ENCODE assay signal across 9 cellular contexts in genomic region chrX:151713859-151714258, GRCh38. TPM values are rescaled to one million over a fixed set of nuclear protein-coding genes. Genes with fewer than 3 reads are reported as not detected.
DNase-seq lines count a peak whose midpoint lies in the region; ATAC-seq and TF ChIP-seq lines count a peak whose summit lies in the region.
"Had no signal": no experiment of that assay in that cellular context is flagged by ENCODE, and none has a peak within 500 bp of the region (broad histone marks: within the 10 kb centered on the region; RNA-seq: fewer than 3 reads in every experiment).

No MANE protein-coding gene starts in this region.

- no peak overlapping the region for H3K27ac ChIP-seq in A673 (ENCODE audit: low read depth, low read length, poor library complexity, severe bottlenecking)

- TF ChIP-seq CTCF in A673 (conservative IDR thresholded peaks at IDR 0.05; ENCODE audit: low read depth, low read length) (peak; percentile 65), GM10248 (IDR thresholded peaks at IDR 0.05; ENCODE audit: control extremely low read depth, extremely low read depth, low read depth, missing control alignments) (peak; percentile 26), choroid plexus epithelial cell (conservative IDR thresholded peaks at IDR 0.05; ENCODE audit: low read depth, low read length) (peak; percentile 53)

- no peak overlapping the region for H3K4me3 Mint-ChIP-seq in naive thymus-derived CD8-positive, alpha-beta T cell
- H3K4me3 Mint-ChIP-seq: dendritic cell treated with granulocyte-macrophage colony-stimulating factor and Interleukin-4, amounts not matched to agents 40 ng/mL and 50 ng/mL, for 4 days had no signal

- no TSS peak for BruUV-seq in A673 (replicated peaks; lab: Mats Ljungman, UMichigan)

- ATAC-seq in stimulated activated naive CD8-positive, alpha-beta T cell treated with anti-CD3 and anti-CD28 coated beads, Interleukin-15, Interleukin-2, amounts not matched to agents 100 U/mL and 50 U/mL, for 24 hours = no peak
- ATAC-seq in naive thymus-derived CD8-positive, alpha-beta T cell = no peak

- no peaks in the 10 kb centered on the region for H3K9me3 ChIP-seq in A673 (ENCODE audit: low read depth, low read length, poor library complexity, severe bottlenecking)
- H3K9me3 ChIP-seq in MG63 = no peaks in the 10 kb centered on the region

- DNase-seq in A673 (ENCODE audit: low spot score) (peak; percentile 26), GM10248 (ENCODE audit: extremely low spot score) (no peak), MG63 (peak; percentile 24), choroid plexus epithelial cell (ENCODE audit: low read depth) (peak; percentile 11), activated gamma-delta T cell (lab: John Stamatoyannopoulos, UW) (no peak), NCI-H146 treated with DMSO at 0.1 percent for 48 hours (lab: John Stamatoyannopoulos, UW; ENCODE audit: unreplicated experiment) (no peak)
- DNase-seq in stimulated activated naive CD8-positive, alpha-beta T cell treated with anti-CD3 and anti-CD28 coated beads, Interleukin-15, Interleukin-2, amounts not matched to agents 100 U/mL and 50 U/mL, for 24 hours = peak; percentile 14
- no peak for DNase-seq in naive thymus-derived CD8-positive, alpha-beta T cell

- intact Hi-C loops in A673 (cut with micrococcal nuclease; ENCODE audit: unreplicated experiment) = no loop called here

- peaks cover 0 to 13% (median 8%) of the 10 kb centered on the region in 5 donors for H3K27me3 Mint-ChIP-seq in naive thymus-derived CD8-positive, alpha-beta T cell

- no peaks in the 10 kb centered on the region for H3K4me1 ChIP-seq in A673 (ENCODE audit: insufficient read depth, low read length, poor library complexity, severe bottlenecking)

- no peak overlapping the region for H3K27ac Mint-ChIP-seq in naive thymus-derived CD8-positive, alpha-beta T cell
- H3K27ac Mint-ChIP-seq: dendritic cell treated with granulocyte-macrophage colony-stimulating factor and Interleukin-4, amounts not matched to agents 40 ng/mL and 50 ng/mL, for 4 days had no signal

- no peaks in the 10 kb centered on the region for H3K4me1 Mint-ChIP-seq in naive thymus-derived CD8-positive, alpha-beta T cell

- POLR2A ChIA-PET in A673 (lab: Charles Lee; ENCODE audit: low non-redundant PET) = no interaction called here
- POLR2A ChIA-PET in GM10248 (lab: Yijun Ruan, JAX) = no interaction called here
- POLR2A ChIA-PET in naive thymus-derived CD8-positive, alpha-beta T cell (lab: Charles Lee) = no interaction called here

- CTCF ChIA-PET in A673 (lab: Charles Lee) (no interaction called here), GM10248 (lab: Yijun Ruan, JAX) (interaction anchor here (1.0 to 1.2 kb wide), 3 partner anchors 18 to 919 kb away, joined by 3 read pairs; no protein-coding TSS in a partner anchor)

- H3K27me3 ChIP-seq in A673 (replicated peaks; ENCODE audit: insufficient read depth, low read depth, low read length, poor library complexity) (no peaks in the 10 kb centered on the region), MG63 (no peaks in the 10 kb centered on the region)

- H3K36me3 Mint-ChIP-seq in naive thymus-derived CD8-positive, alpha-beta T cell = no peaks in the 10 kb centered on the region

- H3K36me3 ChIP-seq in A673 (ENCODE audit: insufficient read depth, low read length, poor library complexity, severe bottlenecking) (no peaks in the 10 kb centered on the region), MG63 (no peaks in the 10 kb centered on the region)

- no peaks in the 10 kb centered on the region for H3K9me3 Mint-ChIP-seq in naive thymus-derived CD8-positive, alpha-beta T cell
- H3K9me3 Mint-ChIP-seq: dendritic cell treated with granulocyte-macrophage colony-stimulating factor and Interleukin-4, amounts not matched to agents 40 ng/mL and 50 ng/mL, for 4 days had no signal

- H3K4me3 ChIP-seq in A673 (ENCODE audit: low read depth, low read length, poor library complexity, severe bottlenecking) (no peak overlapping the region), MG63 (no peak overlapping the region), choroid plexus epithelial cell (ENCODE audit: low read depth, low read length) (no peak overlapping the region)

RNA-seq across cellular contexts. Expression of gene FATE1, which starts 2.0 kb away (rescaled TPM):
- total RNA-seq in A673 (2021) = 0.45 TPM in 1 of 2 replicates, not detected in the other
- not detected in 2 replicates for total RNA-seq in MG63 (2014; rRNA removed; shearing (Covaris generic); ENCODE audit: low replicate concordance)
- not detected for total RNA-seq in naive thymus-derived CD8-positive, alpha-beta T cell
- not detected for polyA plus RNA-seq in naive thymus-derived CD8-positive, alpha-beta T cell

RNA-seq across cellular contexts. Expression of gene PRRG3, which starts 18.6 kb away (rescaled TPM):
- total RNA-seq in A673 (2021) = not detected in 2 replicates
- not detected in 2 replicates for total RNA-seq in MG63 (2014; rRNA removed; shearing (Covaris generic); ENCODE audit: low replicate concordance)
- total RNA-seq in naive thymus-derived CD8-positive, alpha-beta T cell = not detected
- polyA plus RNA-seq in naive thymus-derived CD8-positive, alpha-beta T cell = not detected

RNA-seq across cellular contexts. Expression of gene CNGA2, which starts 20.7 kb away (rescaled TPM):
- not detected in 2 replicates for total RNA-seq in A673 (2021)
- not detected in 2 replicates for total RNA-seq in MG63 (2014; rRNA removed; shearing (Covaris generic); ENCODE audit: low replicate concordance)
- not detected for total RNA-seq in naive thymus-derived CD8-positive, alpha-beta T cell
- polyA plus RNA-seq in naive thymus-derived CD8-positive, alpha-beta T cell = not detected

Comparison
In these comparisons a context has a peak if more than half of its experiments do, and no peak if none do; other contexts are left out.
1. DNase-seq: peak in A673 (single experiment), MG63 (single experiment), choroid plexus epithelial cell (single experiment) and stimulated activated naive CD8-positive, alpha-beta T cell treated with anti-CD3 and anti-CD28 coated beads, Interleukin-15, Interleukin-2, amounts not matched to agents 100 U/mL and 50 U/mL, for 24 hours (single experiment); none in GM10248 (single experiment), activated gamma-delta T cell (single experiment), NCI-H146 treated with DMSO at 0.1 percent for 48 hours (single experiment) and naive thymus-derived CD8-positive, alpha-beta T cell (0 of 10).
2. Peak in every context shown above with its lines, with median percentiles within 50 percentile points of each other: CTCF ChIP-seq.